Comparison of ENCODE assay signal across 8 cellular contexts in genomic region chr12:62604373-62604772, GRCh38.
DNase-seq lines count a peak whose midpoint lies in the region; ATAC-seq and TF ChIP-seq lines count a peak whose summit lies in the region.

No MANE protein-coding gene starts in this region.

- no peak overlapping the region for H4K8ac ChIP-seq in H9 (replicated peaks; ENCODE audit: insufficient read length, low read depth, low read length)

- no CpG with 5 or more reads among the region's 1 CpG for WGBS in H9 (ENCODE audit: extremely low coverage, insufficient read length, low lambda C conversion rate)

- no peak overlapping the region for H4K5ac ChIP-seq in H9 (ENCODE audit: insufficient read length, low read depth, low read length)

- no peak overlapping the region for H3K56ac ChIP-seq in H9 (ENCODE audit: insufficient read length, low read depth, low read length)

- H3K27ac Mint-ChIP-seq in H9 (peak overlapping the region; percentile 15 to 94 (median 34); a peak in 4 of 7 replicates), T-helper 17 cell (peak overlapping the region; percentile 99)

- H3K79me2 ChIP-seq in H9 (ENCODE audit: insufficient read depth, low read length): peaks cover 17% of the 10 kb centered on the region; the same call in 1 of the 2 replicates

- no peak overlapping the region for H2BK12ac ChIP-seq in H9 (ENCODE audit: insufficient read length, low read depth, low read length)

- H3K4me3 ChIP-seq in skeletal muscle tissue (ENCODE audit: low read length in 3 of 3): peak overlapping the region; percentile 83 to 89 (median 84)

- peaks cover 15% of the 10 kb centered on the region for H3K23me2 ChIP-seq in H9 (ENCODE audit: insufficient read length, low read depth, low read length, poor library complexity, severe bottlenecking)

- no peak overlapping the region for H2BK20ac ChIP-seq in H9 (ENCODE audit: low read depth, low read length, poor library complexity, severe bottlenecking)

- no peaks in the 10 kb centered on the region for H3K79me1 ChIP-seq in H9 (ENCODE audit: insufficient read depth, low read depth, low read length, poor library complexity, severe bottlenecking)

- H2BK120ac ChIP-seq in H9 (ENCODE audit: low read depth, low read length, poor library complexity, severe bottlenecking): no peak overlapping the region

- no peaks in the 10 kb centered on the region for H3K9me3 ChIP-seq in H9 (ENCODE audit: control insufficient read depth, low read depth, low read length)
- no peaks in the 10 kb centered on the region for H3K9me3 ChIP-seq in T-helper 17 cell (ENCODE audit: control insufficient read depth, low read length, poor library complexity, severe bottlenecking)
- no peaks in the 10 kb centered on the region for H3K9me3 ChIP-seq in skeletal muscle tissue (ENCODE audit: control insufficient read depth in 3 of 3, low read length in 3 of 3)

- H3K4ac ChIP-seq in H9 (ENCODE audit: low read depth, low read length): no peak overlapping the region

- H3K27me3 Mint-ChIP-seq in H9 (ENCODE audit: low read depth) (no peaks in the 10 kb centered on the region), T-helper 17 cell (no peaks in the 10 kb centered on the region)

- H3K36me3 Mint-ChIP-seq in H9 (ENCODE audit: insufficient read depth in 1 of 3, low read depth in 3 of 3): peaks cover 0 to 8% (median 0%) of the 10 kb centered on the region in 3 experiments; a peak in 3 of 7 replicates
- H3K36me3 Mint-ChIP-seq in T-helper 17 cell (ENCODE audit: low read depth): no peaks in the 10 kb centered on the region

- peaks cover 39 to 42% of the 10 kb centered on the region in 2 experiments for H3K4me1 Mint-ChIP-seq in H9
- H3K4me1 Mint-ChIP-seq in T-helper 17 cell: peaks cover 44% of the 10 kb centered on the region

- DNase-seq in H9 (no peak), T-helper 17 cell (no peak), foreskin keratinocyte (no peak), EL (no peak), T-helper 9 cell (no peak)

- H3K4me1 ChIP-seq in H9 (ENCODE audit: insufficient read depth, low read length) (no peaks in the 10 kb centered on the region), foreskin keratinocyte (peaks cover 20% of the 10 kb centered on the region), skeletal muscle tissue (ENCODE audit: control insufficient read depth in 3 of 3, insufficient read depth in 3 of 3, low read length in 3 of 3) (peaks cover 0 to 18% (median 4%) of the 10 kb centered on the region in 3 donors)

- no peak for ATAC-seq in T-helper 17 cell
- no peak for ATAC-seq in foreskin keratinocyte
- ATAC-seq in HG03196 (IDR thresholded peaks at IDR 0.05; ENCODE audit: unreplicated experiment): no peak
- ATAC-seq in GM18498 (IDR thresholded peaks at IDR 0.05; ENCODE audit: unreplicated experiment): no peak

- no peak overlapping the region for H2BK15ac ChIP-seq in H9 (ENCODE audit: low read depth, low read length)

- H3K9me3 Mint-ChIP-seq in H9: no peaks in the 10 kb centered on the region

- peak overlapping the region; percentile 92 for H3K4me2 ChIP-seq in H9 (ENCODE audit: insufficient read depth, insufficient read length, low read length)

- peak overlapping the region; percentile 73 to 90 for H3K4me3 Mint-ChIP-seq in H9
- H3K4me3 Mint-ChIP-seq in T-helper 17 cell: peak overlapping the region; percentile 93

- H3T11ph ChIP-seq in H9 (ENCODE audit: low read length): no peak overlapping the region

- H2BK5ac ChIP-seq in H9 (ENCODE audit: insufficient read length, low read length): no peak overlapping the region

- H3K18ac ChIP-seq in H9 (ENCODE audit: insufficient read length, low read depth, low read length): no peak overlapping the region

- H3K36me3 ChIP-seq in skeletal muscle tissue (ENCODE audit: control insufficient read depth in 3 of 3, insufficient read depth in 3 of 3, low read length in 3 of 3): no peaks in the 10 kb centered on the region

- no peaks in the 10 kb centered on the region for H3K27me3 ChIP-seq in H9 (ENCODE audit: insufficient read depth, low read length)
- H3K27me3 ChIP-seq in foreskin keratinocyte: no peaks in the 10 kb centered on the region
- no peaks in the 10 kb centered on the region for H3K27me3 ChIP-seq in skeletal muscle tissue (ENCODE audit: control insufficient read depth in 3 of 3, insufficient read depth in 3 of 3, low read length in 3 of 3)

- H4K20me1 ChIP-seq in H9 (ENCODE audit: control insufficient read depth, insufficient read depth, insufficient read length): no peaks in the 10 kb centered on the region

- H3K14ac ChIP-seq in H9 (ENCODE audit: insufficient read depth, low read length): no peak overlapping the region

- H3K27ac ChIP-seq in H9 (ENCODE audit: insufficient read length, low read depth, low read length) (no peak overlapping the region), foreskin keratinocyte (peak overlapping the region; percentile 96), skeletal muscle tissue (ENCODE audit: low read depth, low read length) (peak overlapping the region; percentile 98)

- TF ChIP-seq CTCF in H9 (conservative IDR thresholded peaks at IDR 0.05) (no peak), foreskin keratinocyte (conservative IDR thresholded peaks at IDR 0.05) (no peak)

- no peak overlapping the region for H2AK5ac ChIP-seq in H9 (ENCODE audit: insufficient read length, low read length)

- no peak overlapping the region for H3K23ac ChIP-seq in H9 (ENCODE audit: insufficient read length, low read depth, low read length)

- no peak overlapping the region for H4K91ac ChIP-seq in H9 (ENCODE audit: insufficient read length, low read depth, low read length)

- H3K9ac ChIP-seq in H9 (ENCODE audit: extremely low read depth, insufficient read length, low read length): peak overlapping the region; percentile 98
- H3K9ac ChIP-seq in skeletal muscle tissue (ENCODE audit: low read depth in 1 of 3, low read length in 3 of 3): peak overlapping the region; percentile 92 to 96 (median 92)

- H2AFZ ChIP-seq in H9 (ENCODE audit: low read length): no peak overlapping the region
